In genomic region chr6:106194949-106195919, GRCh38 we compare ENCODE assay signal across 10 cellular contexts.
A peak's percentile ranks its signal among the peaks of the same experiment; 100 is the strongest.
DNase-seq lines count a peak whose midpoint lies in the region; ATAC-seq, FAIRE-seq and TF ChIP-seq lines count a peak whose summit lies in the region.
"Had no signal": no experiment of that assay in that cellular context is flagged by ENCODE, and none has a peak within 500 bp of the region (broad histone marks: within the 10 kb centered on the region; RNA-seq: fewer than 3 reads in every experiment).

No MANE protein-coding gene starts in this region.

- peaks cover 0 to 2% of the 10 kb centered on the region in 2 donors for H3K36me3 ChIP-seq in esophagus (ENCODE audit: control insufficient read depth in 2 of 2, insufficient read depth in 2 of 2, low read length in 1 of 2)
- H3K36me3 ChIP-seq: thyroid gland had no signal

- H3K27me3 Mint-ChIP-seq in type B pancreatic cell, result no peaks in the 10 kb centered on the region

- H3K4me3 Mint-ChIP-seq in type B pancreatic cell, result peak overlapping the region; percentile 67

- peak; percentile 67 for FAIRE-seq in RCC 7860 (lab: Jason Lieb, UNC)

- WGBS in esophagus, 2 donors, result 68 to 76% methylated on average over 7 of the region's 7 CpGs

- H3K36me3 Mint-ChIP-seq in type B pancreatic cell, result peaks cover 18% of the 10 kb centered on the region

- H3K27ac Mint-ChIP-seq in type B pancreatic cell, result peak overlapping the region; percentile 99

- peak overlapping the region; percentile 39 to 74 for H3K27ac ChIP-seq in esophagus (ENCODE audit: low read depth in 2 of 2, low read length in 1 of 2)
- H3K27ac ChIP-seq: thyroid gland had no signal

- peak in 5 of 6 experiments; percentile 2 to 72 (median 64) for DNase-seq in stimulated activated naive CD4-positive, alpha-beta T cell (lab: John Stamatoyannopoulos, UW)
- DNase-seq in stimulated activated naive CD4-positive, alpha-beta T cell treated with Interleukin-2 at 50 U/mL for 16 hours (lab: John Stamatoyannopoulos, UW), result no peak
- DNase-seq in RCC 7860 (ENCODE audit: low spot score) (peak; percentile 75), type B pancreatic cell (ENCODE audit: extremely low spot score, unreplicated experiment) (no peak), hepatic stellate cell (ENCODE audit: low spot score) (no peak), NCI-H524 treated with DMSO at 0.1 percent for 48 hours (lab: John Stamatoyannopoulos, UW) (no peak)
- DNase-seq: NCI-H187 treated with DMSO at 0.1 percent for 48 hours, thyroid gland had no signal

- H3K4me1 Mint-ChIP-seq in type B pancreatic cell (ENCODE audit: unreplicated experiment), result peaks cover 13% of the 10 kb centered on the region

- no peak for ATAC-seq in HG03457 (IDR thresholded peaks at IDR 0.05; ENCODE audit: unreplicated experiment)

- no peaks in the 10 kb centered on the region for H3K9me3 ChIP-seq in esophagus (ENCODE audit: control insufficient read depth in 2 of 2, insufficient read depth in 1 of 2, low read depth in 1 of 2, low read length in 1 of 2)
- H3K9me3 ChIP-seq: thyroid gland had no signal

- H3K27me3 ChIP-seq in esophagus (ENCODE audit: control insufficient read depth in 1 of 2, insufficient read depth in 2 of 2, low read length in 2 of 2), result no peaks in the 10 kb centered on the region
- H3K27me3 ChIP-seq: thyroid gland had no signal

- H3K4me3 ChIP-seq in esophagus (ENCODE audit: low read depth in 1 of 2, low read length in 2 of 2), result no peak overlapping the region
- H3K4me3 ChIP-seq: thyroid gland had no signal

- H3K9me3 Mint-ChIP-seq in type B pancreatic cell, result no peaks in the 10 kb centered on the region

- peaks cover 0 to 2% of the 10 kb centered on the region in 2 donors for H3K4me1 ChIP-seq in esophagus (ENCODE audit: control insufficient read depth in 2 of 2, insufficient read depth in 2 of 2, low read length in 1 of 2)
- H3K4me1 ChIP-seq: thyroid gland had no signal

- TF ChIP-seq CTCF in type B pancreatic cell (conservative IDR thresholded peaks at IDR 0.05), result no peak

Comparison
In these comparisons a context has a peak if more than half of its experiments do, and no peak if none do; other contexts are left out.
1. DNase-seq: peak in stimulated activated naive CD4-positive, alpha-beta T cell (5 of 6) and RCC 7860 (single experiment); none in stimulated activated naive CD4-positive, alpha-beta T cell treated with Interleukin-2 at 50 U/mL for 16 hours (single experiment), type B pancreatic cell (single experiment), hepatic stellate cell (single experiment) and NCI-H524 treated with DMSO at 0.1 percent for 48 hours (single experiment).